Comparison of ENCODE assay signal across 8 cellular contexts in genomic region chr11:72751293-72752087, GRCh38. TPM values are rescaled to one million over a fixed set of nuclear protein-coding genes. Genes with fewer than 3 reads are reported as not detected.
DNase-seq lines count a peak whose midpoint lies in the region; ATAC-seq and TF ChIP-seq lines count a peak whose summit lies in the region.

No MANE protein-coding gene starts in this region.

- H3K27me3 ChIP-seq in iPS-20b (ENCODE audit: insufficient read depth, low read length) (no peaks in the 10 kb centered on the region; the same call in 1 of the 2 replicates), thoracic aorta (replicated peaks; ENCODE audit: insufficient read depth) (no peaks in the 10 kb centered on the region)

- POLR2A ChIA-PET in HEK293 (lab: Yijun Ruan, JAX), result interaction anchor here (0.6 kb wide), 1 partner anchor 20 kb away, joined by 3 read pairs; no protein-coding TSS in a partner anchor

- no peaks in the 10 kb centered on the region for H3K4me1 ChIP-seq in HEK293 (ENCODE audit: control insufficient read depth, insufficient read depth, low read length)
- H3K4me1 ChIP-seq in iPS-20b (ENCODE audit: insufficient read depth, low read length), result peaks cover 5% of the 10 kb centered on the region
- peaks cover 13 to 29% of the 10 kb centered on the region in 2 donors for H3K4me1 ChIP-seq in thoracic aorta (ENCODE audit: control insufficient read depth in 1 of 2, low read depth in 2 of 2)

- peak overlapping the region; percentile 88 for H3K9ac ChIP-seq in iPS-20b (ENCODE audit: low read depth, low read length)

- CTCF ChIA-PET in HEK293 (lab: Yijun Ruan, JAX), result no interaction called here

- peak overlapping the region; percentile 27; the same call in 1 of the 2 replicates for H3K27ac ChIP-seq in HEK293 (ENCODE audit: extremely low read depth, low read depth, low read length)
- H3K27ac ChIP-seq in iPS-20b (ENCODE audit: low read length), result no peak overlapping the region
- peak overlapping the region in 1 of 2 donors; percentile 5 for H3K27ac ChIP-seq in thoracic aorta

- TF ChIP-seq CTCF in HEK293 (tag by site-specific recombination; IDR thresholded peaks at IDR 0.05) (no peak), thoracic aorta (IDR thresholded peaks at IDR 0.05) (no peak)

- ATAC-seq in thoracic aorta (ENCODE audit: insufficient number of reproducible peaks, low FRiP score, low read depth), result no peak

- H3K36me3 ChIP-seq in HEK293 (ENCODE audit: control insufficient read depth in 2 of 2, insufficient read depth in 1 of 2, low read length in 2 of 2), result peaks cover 0 to 17% of the 10 kb centered on the region in 2 experiments; a peak in 1 of 3 replicates
- H3K36me3 ChIP-seq in iPS-20b (ENCODE audit: insufficient read depth, low read depth, low read length), result peaks cover 5% of the 10 kb centered on the region; the same call in 1 of the 2 replicates
- H3K36me3 ChIP-seq in thoracic aorta, result no peaks in the 10 kb centered on the region

- H3K4me3 ChIP-seq in HEK293 (ENCODE audit: low read depth, low read length), result peak overlapping the region; percentile 65
- peak overlapping the region; percentile 89 for H3K4me3 ChIP-seq in iPS-20b (ENCODE audit: low read length)
- H3K4me3 ChIP-seq in thoracic aorta, result peak overlapping the region; percentile 86

- H3K9me3 ChIP-seq in HEK293 (ENCODE audit: control insufficient read depth, insufficient read depth, low read depth, low read length) (no peaks in the 10 kb centered on the region), iPS-20b (ENCODE audit: insufficient read depth, low read depth, low read length) (no peaks in the 10 kb centered on the region), thoracic aorta (no peaks in the 10 kb centered on the region)

- DNase-seq in A172 (ENCODE audit: low spot score) (peak; percentile 16), thoracic aorta (ENCODE audit: low spot score) (no peak), AML-193 (lab: John Stamatoyannopoulos, UW) (no peak), NCI-H1436 (lab: John Stamatoyannopoulos, UW) (no peak), SK-N-DZ (ENCODE audit: low spot score) (no peak)
- peak; percentile 6 for DNase-seq in activated T-helper 9 cell treated with anti-CD3 and anti-CD28 coated beads, Interleukin-2, amount 50 U/mL, for 16 hours (ENCODE audit: low read depth)

TF ChIP-seq in HEK293, 187 proteins besides CTCF, POLR2A, EP300 and RAD21:
- peak; percentile 44; the same call in 1 of the 2 replicates for TF ChIP-seq ZNF398 (tag by site-specific recombination; IDR thresholded peaks at IDR 0.05)
- no peak for TF ChIP-seq ZNF394 (tag by site-specific recombination; IDR thresholded peaks at IDR 0.05; ENCODE audit: borderline replicate concordance)
- TF ChIP-seq KLF9 (tag by site-specific recombination; IDR thresholded peaks at IDR 0.05; ENCODE audit: low read depth), result 0 out of 2 replicates have a peak, but pooled peaks have one; percentile 23

RNA-seq across cellular contexts. Expression of gene ARAP1, which starts 0.7 kb away (rescaled TPM):
- total RNA-seq in A172 (2014; rRNA removed; shearing (Covaris generic)), result 54.4 and 61.7 TPM in 2 replicates
- 100 to 1,000 TPM in 1 of 2 donors, 10 to 100 TPM in 1; 76.5 to 103 TPM for total RNA-seq in thoracic aorta
- polyA plus RNA-seq in SK-N-DZ (2014; cell fraction: cytosol; rRNA removed), result 63.6 and 74.0 TPM in 2 replicates
- 135 and 164 TPM in 2 replicates for polyA plus RNA-seq in SK-N-DZ (2014; cell fraction: nucleus; rRNA removed)

RNA-seq across cellular contexts. Expression of gene STARD10, which starts 42.4 kb away (rescaled TPM):
- 56.8 and 60.2 TPM in 2 replicates for total RNA-seq in A172 (2014; rRNA removed; shearing (Covaris generic))
- total RNA-seq in thoracic aorta, result 10 to 100 TPM; 24.3 to 57.3 TPM
- 30.0 and 37.8 TPM in 2 replicates for polyA plus RNA-seq in SK-N-DZ (2014; cell fraction: cytosol; rRNA removed)
- 20.7 and 34.3 TPM in 2 replicates for polyA plus RNA-seq in SK-N-DZ (2014; cell fraction: nucleus; rRNA removed)

Comparison
In these comparisons a context has a peak if more than half of its experiments do, and no peak if none do; other contexts are left out.
1. DNase-seq: peak in A172 (single experiment) and activated T-helper 9 cell treated with anti-CD3 and anti-CD28 coated beads, Interleukin-2, amount 50 U/mL, for 16 hours (single experiment); none in thoracic aorta (single experiment), AML-193 (0 of 2), NCI-H1436 (single experiment) and SK-N-DZ (single experiment).
2. Peak in every context shown above with its lines, with median percentiles within 50 percentile points of each other: H3K4me3 ChIP-seq.